ENCODE assay signal across 16 cellular contexts in the genomic region with DNA sequence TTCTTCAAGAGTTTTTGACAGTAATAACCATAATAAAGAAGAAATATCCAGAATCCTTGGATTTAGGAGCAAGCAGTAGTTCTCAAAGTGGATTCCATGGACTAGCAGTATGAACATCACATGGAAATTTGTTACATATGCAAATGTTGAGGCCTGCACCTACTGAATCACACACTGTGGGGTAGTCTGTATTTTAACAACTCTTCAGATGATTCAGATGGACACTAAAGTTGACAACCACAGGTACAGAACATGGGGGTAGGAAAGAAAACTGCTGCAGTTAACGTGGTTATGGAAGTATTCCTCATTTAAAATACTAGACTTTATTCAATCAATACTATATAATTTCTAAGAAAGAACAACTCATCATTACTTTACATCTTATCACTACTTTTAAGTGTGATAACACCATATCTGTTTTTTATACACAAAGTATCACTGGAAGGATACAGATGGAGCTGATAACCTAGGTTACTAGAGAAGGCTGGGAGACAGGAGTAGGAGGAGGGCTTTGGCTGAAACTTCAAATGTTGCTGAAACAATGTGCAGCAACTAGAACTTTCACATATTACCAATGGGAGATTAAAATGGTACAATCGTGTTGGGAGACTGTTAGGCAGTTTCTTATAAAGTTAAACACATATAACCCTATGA. TPM values are rescaled to one million over a fixed set of nuclear protein-coding genes. Genes with fewer than 3 reads are reported as not detected.
DNase-seq lines count a peak whose midpoint lies in the region; ATAC-seq, FAIRE-seq and TF ChIP-seq lines count a peak whose summit lies in the region.
"Had no signal": no experiment of that assay in that cellular context is flagged by ENCODE, and none has a peak within 500 bp of the region (broad histone marks: within the 10 kb centered on the region; RNA-seq: fewer than 3 reads in every experiment).

No MANE protein-coding gene starts in this region.

- no peak overlapping the region for H3K27ac ChIP-seq in osteoblast (ENCODE audit: low read depth, low read length)
- H3K27ac ChIP-seq in dorsolateral prefrontal cortex = no peak overlapping the region
- H3K27ac ChIP-seq: GM23248 had no signal

- no peak overlapping the region for H3K4me3 Mint-ChIP-seq in activated T-cell treated with anti-CD3 and anti-CD28 coated beads, Interleukin-2, amount 50 U/mL, for 24 hours
- peak overlapping the region; percentile 23 for H3K4me3 Mint-ChIP-seq in natural killer cell treated with Interleukin-12 subunit alpha and Interleukin-12 subunit beta and Interleukin-15 and Interleukin-18, amount 100 ng/mL, for 72 hours
- no peak overlapping the region for H3K4me3 Mint-ChIP-seq in natural killer cell
- H3K4me3 Mint-ChIP-seq: B cell; CD4-positive, alpha-beta T cell had no signal

- no peak overlapping the region for H3K4me2 ChIP-seq in osteoblast (ENCODE audit: insufficient read depth, low read length)

- DNase-seq in activated T-cell treated with anti-CD3 and anti-CD28 coated beads, Interleukin-2, amount 50 U/mL, for 24 hours = no peak
- DNase-seq in activated T-cell treated with anti-CD3 and anti-CD28 coated beads, Interleukin-2, amount 50 U/mL, for 1 hour = no peak
- no peak for DNase-seq in natural killer cell treated with Interleukin-12 subunit alpha and Interleukin-12 subunit beta and Interleukin-15 and Interleukin-18, amount 100 ng/mL, for 72 hours (ENCODE audit: low spot score)
- DNase-seq in natural killer cell = no peak
- peak; percentile 71 for DNase-seq in osteoblast (ENCODE audit: insufficient read length, low spot score, missing footprints)
- DNase-seq in dorsolateral prefrontal cortex = no peak
- no peak for DNase-seq in frontal cortex (ENCODE audit: low spot score in 2 of 2)
- DNase-seq: C1 segment of cervical spinal cord; Calu3; CD4-positive, alpha-beta T cell; DMS 273 treated with DMSO at 0.1 percent for 48 hours; GM23248 had no signal

- no peaks in the 10 kb centered on the region for H3K27me3 Mint-ChIP-seq in activated T-cell treated with anti-CD3 and anti-CD28 coated beads, Interleukin-2, amount 50 U/mL, for 24 hours
- H3K27me3 Mint-ChIP-seq in natural killer cell treated with Interleukin-12 subunit alpha and Interleukin-12 subunit beta and Interleukin-15 and Interleukin-18, amount 100 ng/mL, for 72 hours = no peaks in the 10 kb centered on the region
- H3K27me3 Mint-ChIP-seq in natural killer cell (ENCODE audit: low read depth in 2 of 2) = no peaks in the 10 kb centered on the region
- H3K27me3 Mint-ChIP-seq: CD4-positive, alpha-beta T cell had no signal

- no peaks in the 10 kb centered on the region for H3K36me3 ChIP-seq in osteoblast (ENCODE audit: insufficient read depth, low read length)

- H3K4me3 ChIP-seq in osteoblast (ENCODE audit: insufficient read depth, low read length) (no peak overlapping the region), dorsolateral prefrontal cortex (no peak overlapping the region)
- H3K4me3 ChIP-seq: GM23248 had no signal

- no peaks in the 10 kb centered on the region for H3K9me3 ChIP-seq in osteoblast (ENCODE audit: low read depth, low read length)

- FAIRE-seq in frontal cortex (lab: Jason Lieb, UNC) = no peak
- FAIRE-seq: A204.1, H54 had no signal

- H4K20me1 ChIP-seq in osteoblast (ENCODE audit: insufficient read depth, low read length) = peaks cover 15% of the 10 kb centered on the region

- intact Hi-C loops in natural killer cell (cut with micrococcal nuclease) = no loop called here
- intact Hi-C loops in dorsolateral prefrontal cortex (cut with DNase I) = no loop called here

- no peak for TF ChIP-seq CTCF in natural killer cell (IDR thresholded peaks at IDR 0.05)
- TF ChIP-seq CTCF in osteoblast (IDR thresholded peaks at IDR 0.05; ENCODE audit: extremely low read depth, low read depth, low read length) = no peak
- no peak for TF ChIP-seq CTCF in dorsolateral prefrontal cortex (IDR thresholded peaks at IDR 0.05 in 54 of 56, conservative IDR thresholded peaks at IDR 0.05 in 2 of 56; ENCODE audit: low read depth in 1 of 56, partially characterized antibody in 56 of 56)

- peaks cover 7% of the 10 kb centered on the region for H3K36me3 Mint-ChIP-seq in activated T-cell treated with anti-CD3 and anti-CD28 coated beads, Interleukin-2, amount 50 U/mL, for 24 hours (ENCODE audit: low read depth)
- peaks cover 8% of the 10 kb centered on the region for H3K36me3 Mint-ChIP-seq in natural killer cell treated with Interleukin-12 subunit alpha and Interleukin-12 subunit beta and Interleukin-15 and Interleukin-18, amount 100 ng/mL, for 72 hours
- H3K36me3 Mint-ChIP-seq in natural killer cell = no peaks in the 10 kb centered on the region

- H3K4me1 ChIP-seq in osteoblast (ENCODE audit: insufficient read depth, low read length) = no peaks in the 10 kb centered on the region

- no peaks in the 10 kb centered on the region for H3K9me3 Mint-ChIP-seq in activated T-cell treated with anti-CD3 and anti-CD28 coated beads, Interleukin-2, amount 50 U/mL, for 24 hours
- H3K9me3 Mint-ChIP-seq in natural killer cell treated with Interleukin-12 subunit alpha and Interleukin-12 subunit beta and Interleukin-15 and Interleukin-18, amount 100 ng/mL, for 72 hours = no peaks in the 10 kb centered on the region
- H3K9me3 Mint-ChIP-seq in natural killer cell = no peaks in the 10 kb centered on the region

- no peaks in the 10 kb centered on the region for H3K27me3 ChIP-seq in osteoblast (ENCODE audit: insufficient read depth, low read length)
- H3K27me3 ChIP-seq in dorsolateral prefrontal cortex = no peaks in the 10 kb centered on the region

- H2AFZ ChIP-seq in osteoblast (ENCODE audit: low read length) = no peak overlapping the region
- H2AFZ ChIP-seq: GM23248 had no signal

- peak; percentile 87 to 88 for ATAC-seq in natural killer cell treated with Interleukin-12 subunit alpha and Interleukin-12 subunit beta and Interleukin-15 and Interleukin-18, amount 100 ng/mL, for 72 hours
- ATAC-seq in natural killer cell = no peak
- ATAC-seq: HCT116 had no signal

- H3K27ac Mint-ChIP-seq in activated T-cell treated with anti-CD3 and anti-CD28 coated beads, Interleukin-2, amount 50 U/mL, for 24 hours = peak overlapping the region; percentile 38
- peak overlapping the region in 1 of 2 donors; percentile 16 for H3K27ac Mint-ChIP-seq in natural killer cell treated with Interleukin-12 subunit alpha and Interleukin-12 subunit beta and Interleukin-15 and Interleukin-18, amount 100 ng/mL, for 72 hours
- H3K27ac Mint-ChIP-seq in natural killer cell = no peak overlapping the region
- H3K27ac Mint-ChIP-seq: B cell; CD4-positive, alpha-beta T cell had no signal

- peaks cover 14% of the 10 kb centered on the region for H3K4me1 Mint-ChIP-seq in activated T-cell treated with anti-CD3 and anti-CD28 coated beads, Interleukin-2, amount 50 U/mL, for 24 hours (ENCODE audit: low read depth)
- H3K4me1 Mint-ChIP-seq in natural killer cell treated with Interleukin-12 subunit alpha and Interleukin-12 subunit beta and Interleukin-15 and Interleukin-18, amount 100 ng/mL, for 72 hours (ENCODE audit: low read depth in 2 of 2) = peaks cover 15 to 19% of the 10 kb centered on the region in 2 donors
- H3K4me1 Mint-ChIP-seq in natural killer cell = peaks cover 0 to 12% of the 10 kb centered on the region in 2 donors
- H3K4me1 Mint-ChIP-seq: B cell had no signal

- H3K79me2 ChIP-seq in osteoblast (ENCODE audit: insufficient read depth, low read length) = peaks cover 83% of the 10 kb centered on the region

RNA-seq across cellular contexts. Expression of gene NEDD4, which starts 11.7 kb away (rescaled TPM):
- total RNA-seq in natural killer cell treated with Interleukin-12 subunit alpha and Interleukin-12 subunit beta and Interleukin-15 and Interleukin-18, amount 100 ng/mL, for 72 hours = 10 to 100 TPM; 14.9 to 22.7 TPM
- 1 to 10 TPM; 6.9 to 9.1 (median 7.8) TPM for total RNA-seq in natural killer cell
- total RNA-seq in osteoblast = 43.6 and 48.5 TPM in 2 replicates
- total RNA-seq in dorsolateral prefrontal cortex = 10 to 100 TPM in 9 of 120 experiments, 1 to 10 TPM in 111; 2.3 to 13.2 (median 6.5) TPM
- 5.7 TPM for total RNA-seq in frontal cortex

Comparison
In these comparisons a context has a peak if more than half of its experiments do, and no peak if none do; other contexts are left out.
1. ATAC-seq: peak in natural killer cell treated with Interleukin-12 subunit alpha and Interleukin-12 subunit beta and Interleukin-15 and Interleukin-18, amount 100 ng/mL, for 72 hours (2 of 2); none in natural killer cell (0 of 3).